Comparison of ENCODE assay signal across 8 cellular contexts in the genomic region with DNA sequence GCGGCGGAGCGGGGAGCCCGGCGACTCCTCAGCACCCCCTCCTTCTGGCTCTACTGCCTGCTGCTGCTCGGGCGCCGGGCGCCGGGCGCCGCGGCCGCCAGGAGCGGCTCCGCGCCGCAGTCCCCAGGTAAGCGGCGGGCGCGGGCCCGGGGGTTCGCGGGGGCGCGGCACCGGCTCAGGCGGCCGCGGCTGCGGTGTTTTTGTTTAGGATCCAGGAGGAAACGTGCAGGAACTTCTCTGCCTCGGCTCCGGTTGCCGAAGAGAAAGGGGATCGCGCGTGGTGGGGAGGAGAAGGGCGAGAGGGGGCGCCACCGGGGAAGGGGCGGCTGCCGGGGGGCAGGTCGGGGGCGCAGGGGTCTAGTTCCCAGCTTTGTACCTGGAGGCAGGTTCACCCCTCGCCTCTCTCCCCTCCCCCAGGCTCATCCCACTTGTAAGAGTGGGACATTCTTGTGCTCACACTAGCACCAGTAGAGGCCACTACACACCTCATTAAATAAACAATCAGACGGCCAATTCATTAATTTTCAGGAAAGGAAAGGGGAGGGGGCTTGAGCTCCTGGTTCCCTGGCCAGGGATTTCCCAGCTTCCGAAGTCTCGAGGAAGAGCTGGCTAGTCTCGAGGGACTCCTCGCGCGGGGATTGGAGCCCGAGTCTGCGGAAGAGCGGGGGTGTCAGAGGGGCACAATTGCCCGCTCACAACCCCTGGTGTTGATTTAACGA. TPM values are rescaled to one million over a fixed set of nuclear protein-coding genes. Genes with fewer than 3 reads are reported as not detected.
A peak's percentile ranks its signal among the peaks of the same experiment; 100 is the strongest.
DNase-seq lines count a peak whose midpoint lies in the region; ATAC-seq and TF ChIP-seq lines count a peak whose summit lies in the region.

No MANE protein-coding gene starts in this region.

- H3K27me3 ChIP-seq in brain microvascular endothelial cell (replicated peaks), result peaks cover 2% of the 10 kb centered on the region
- H3K27me3 ChIP-seq in iPS-18a (ENCODE audit: control insufficient read depth, insufficient read depth, low read length), result peaks cover 6% of the 10 kb centered on the region
- H3K27me3 ChIP-seq in sigmoid colon, result no peaks in the 10 kb centered on the region

- in situ Hi-C loops in brain microvascular endothelial cell (cut with HindIII; ENCODE audit: low pct_ligation_motif_present, low sequenced_read_pairs), result no loop called here

- peaks cover 8% of the 10 kb centered on the region for H3K4me1 Mint-ChIP-seq in CD14-positive monocyte
- H3K4me1 Mint-ChIP-seq in T-cell, result peaks cover 12 to 13% (median 12%) of the 10 kb centered on the region in 3 donors

- WGBS in sigmoid colon, 2 donors, result 1% methylated on average over 57 to 59 of the region's 59 CpGs

- no peak for TF ChIP-seq POLR2A in sigmoid colon (IDR thresholded peaks at IDR 0.05)

- H3K27me3 Mint-ChIP-seq in CD14-positive monocyte (ENCODE audit: low read depth in 3 of 3) (peaks cover 35 to 40% (median 37%) of the 10 kb centered on the region in 3 donors), T-cell (peaks cover 4 to 10% of the 10 kb centered on the region in 2 donors)

- H3K27ac ChIP-seq in brain microvascular endothelial cell, result no peak overlapping the region
- peak overlapping the region; percentile 44 for H3K27ac ChIP-seq in iPS-18a (ENCODE audit: low read length)
- peak overlapping the region; percentile 90 to 97 (median 96) for H3K27ac ChIP-seq in sigmoid colon

- TF ChIP-seq EP300 in sigmoid colon (IDR thresholded peaks at IDR 0.05), result no peak

- POLR2A ChIA-PET in T-cell (lab: Charles Lee), result no interaction called here

- H3K4me3 Mint-ChIP-seq in CD14-positive monocyte (peak overlapping the region; percentile 68 to 83), T-cell (peak overlapping the region; percentile 81 to 84 (median 82))

- H3K4me1 ChIP-seq in iPS-18a (ENCODE audit: control insufficient read depth, low read depth, low read length), result peaks cover 11% of the 10 kb centered on the region
- H3K4me1 ChIP-seq in sigmoid colon, result peaks cover 0 to 32% (median 15%) of the 10 kb centered on the region in 4 donors

- H3K36me3 ChIP-seq in brain microvascular endothelial cell (replicated peaks) (no peaks in the 10 kb centered on the region), iPS-18a (ENCODE audit: control insufficient read depth, low read depth, low read length) (no peaks in the 10 kb centered on the region), sigmoid colon (no peaks in the 10 kb centered on the region)

- intact Hi-C loops in CD14-positive monocyte (cut with micrococcal nuclease), result no loop called here
- intact Hi-C loops in sigmoid colon (cut with DNase I), result loop anchor here (2.0 to 10.0 kb wide), 4 partner anchors 28 to 676 kb away; partner anchors contain the start of genes BBS4, HEXA and HIGD2B

- DNase-seq in CD14-positive monocyte (ENCODE audit: low spot score), result no peak
- DNase-seq in GM20000 (ENCODE audit: low spot score), result peak; percentile 80
- peak; percentile 33 for DNase-seq in M059J (ENCODE audit: low read depth)
- DNase-seq in T-cell, result peak in 23 of 34 experiments; percentile 2 to 23 (median 12)
- no peak for DNase-seq in brain microvascular endothelial cell
- peak; percentile 72 for DNase-seq in sigmoid colon

- H3K4me3 ChIP-seq in brain microvascular endothelial cell (ENCODE audit: low read depth, low read length), result peak overlapping the region; percentile 63
- peak overlapping the region; percentile 73 for H3K4me3 ChIP-seq in iPS-18a (ENCODE audit: low read length)
- peak overlapping the region; percentile 72 to 93 (median 86) for H3K4me3 ChIP-seq in sigmoid colon

- H3K9me3 Mint-ChIP-seq in CD14-positive monocyte (peaks cover 0 to 6% (median 2%) of the 10 kb centered on the region in 7 donors), T-cell (no peaks in the 10 kb centered on the region)

- H3K9ac ChIP-seq in iPS-18a (ENCODE audit: low read length), result peak overlapping the region; percentile 80

- peak; percentile 42 to 56 (median 54) for ATAC-seq in T-cell (replicated peaks in 1 of 4)
- ATAC-seq in HG03196 (IDR thresholded peaks at IDR 0.05; ENCODE audit: unreplicated experiment), result no peak

- H3K9me3 ChIP-seq in iPS-18a (ENCODE audit: control insufficient read depth, low read depth, low read length) (no peaks in the 10 kb centered on the region), sigmoid colon (no peaks in the 10 kb centered on the region)

- TF ChIP-seq CTCF in CD14-positive monocyte (IDR thresholded peaks at IDR 0.05) (peak; percentile 13), GM20000 (IDR thresholded peaks at IDR 0.05; ENCODE audit: extremely low read depth, missing control alignments) (peak; percentile 23), brain microvascular endothelial cell (IDR thresholded peaks at IDR 0.05; ENCODE audit: low read depth, low read length, missing control alignments) (peak; percentile 42), sigmoid colon (IDR thresholded peaks at IDR 0.05) (peak in 1 of 4 experiments; percentile 31)

- H3K27ac Mint-ChIP-seq in CD14-positive monocyte (no peak overlapping the region), T-cell (peak overlapping the region; percentile 57 to 64)

- H3K36me3 Mint-ChIP-seq in CD14-positive monocyte, result peaks cover 0 to 2% of the 10 kb centered on the region in 2 donors
- H3K36me3 Mint-ChIP-seq in T-cell, result no peaks in the 10 kb centered on the region

- CTCF ChIA-PET in T-cell (lab: Charles Lee), result interaction anchor here (0.7 to 1.4 kb wide), 3 partner anchors 30 to 705 kb away, joined by 3 read pairs; no protein-coding TSS in a partner anchor

RNA-seq across cellular contexts. Expression of gene NEO1, which starts 0.6 kb away (rescaled TPM):
- polyA plus RNA-seq in CD14-positive monocyte, result under 1 TPM in 1 of 2 donors, not detected in 1; 0.06 TPM
- 7.3 and 16.1 TPM in 2 replicates for total RNA-seq in M059J (2014; rRNA removed; shearing (Covaris generic))
- total RNA-seq in T-cell, result 10 to 100 TPM in 3 of 5 donors, 1 to 10 TPM in 2; 5.0 to 16.6 (median 10.2) TPM
- total RNA-seq in sigmoid colon, result 10 to 100 TPM; 19.3 to 42.1 (median 26.8) TPM
- 10 to 100 TPM in 1 of 3 donors, 1 to 10 TPM in 2; 9.0 to 56.5 (median 9.2) TPM for polyA plus RNA-seq in sigmoid colon

Comparison
In these comparisons a context has a peak if more than half of its experiments do, and no peak if none do; other contexts are left out.
1. DNase-seq: peak in GM20000 (single experiment), M059J (single experiment), T-cell (23 of 34) and sigmoid colon (single experiment); none in CD14-positive monocyte (single experiment) and brain microvascular endothelial cell (single experiment).
2. H3K27ac Mint-ChIP-seq: peak in T-cell (2 of 2); none in CD14-positive monocyte (0 of 7).
3. Peak in every context shown above with its lines, with median percentiles within 50 percentile points of each other: H3K4me3 ChIP-seq.